ENCODE assay signal across 19 cellular contexts in the genomic region with DNA sequence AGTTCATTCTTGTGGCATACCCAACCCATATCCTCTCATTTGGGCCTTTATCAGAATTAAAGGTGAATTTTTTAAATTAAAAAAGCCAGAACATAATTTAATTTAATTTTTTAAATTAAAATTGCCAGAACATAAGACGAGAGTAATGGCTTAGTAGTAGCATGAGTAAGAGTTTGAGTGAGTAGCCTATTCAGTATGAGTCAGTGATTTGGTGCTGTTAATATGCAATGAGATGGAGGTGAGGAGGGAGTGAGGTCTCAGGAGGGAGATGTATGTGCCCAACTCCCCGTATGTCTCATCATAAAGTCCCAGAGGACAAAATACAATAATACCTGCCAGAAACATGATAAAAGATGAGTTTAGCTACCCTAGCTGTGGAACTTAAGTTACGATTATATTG.
DNase-seq lines count a peak whose midpoint lies in the region; ATAC-seq, FAIRE-seq and TF ChIP-seq lines count a peak whose summit lies in the region.
"Had no signal": no experiment of that assay in that cellular context is flagged by ENCODE, and none has a peak within 500 bp of the region (broad histone marks: within the 10 kb centered on the region; RNA-seq: fewer than 3 reads in every experiment).

No MANE protein-coding gene starts in this region.

- H3K27ac ChIP-seq in foreskin keratinocyte: no peak overlapping the region
- no peak overlapping the region for H3K27ac ChIP-seq in effector memory CD4-positive, alpha-beta T cell (ENCODE audit: insufficient read depth, low read length, poor library complexity, severe bottlenecking)

- H3K9me3 Mint-ChIP-seq in activated T-cell treated with anti-CD3 and anti-CD28 coated beads, Interleukin-2, amount 50 U/mL, for 24 hours: peaks cover 11% of the 10 kb centered on the region

- no peaks in the 10 kb centered on the region for H3K36me3 ChIP-seq in effector memory CD4-positive, alpha-beta T cell (ENCODE audit: control insufficient read depth, insufficient read depth, low read length)
- H3K36me3 ChIP-seq in mucosa of descending colon (ENCODE audit: low read depth): no peaks in the 10 kb centered on the region

- TF ChIP-seq CTCF in D721Med (IDR thresholded peaks at IDR 0.05; ENCODE audit: insufficient read depth, missing control alignments): no peak
- no peak for TF ChIP-seq CTCF in foreskin keratinocyte (conservative IDR thresholded peaks at IDR 0.05)
- TF ChIP-seq CTCF in mucosa of descending colon (IDR thresholded peaks at IDR 0.05): no peak

- DNase-seq in D721Med (ENCODE audit: insufficient read length, low spot score) (no peak), RCC 7860 (ENCODE audit: low spot score) (peak; percentile 25), foreskin keratinocyte (no peak), urothelium cell line (ENCODE audit: low spot score) (no peak), mucosa of descending colon (no peak)
- no peak for DNase-seq in activated T-cell treated with anti-CD3 and anti-CD28 coated beads, Interleukin-2, amount 50 U/mL, for 24 hours
- DNase-seq in effector memory CD4-positive, alpha-beta T cell: no peak
- DNase-seq: C1 segment of cervical spinal cord; CD4-positive, CD25-positive, alpha-beta regulatory T cell; CD8-positive, alpha-beta memory T cell; COR-L47; GOT3; H7; HFFc6 had no signal

- intact Hi-C loops in mucosa of descending colon (cut with DNase I, micrococcal nuclease): loop anchor here in 1 of 2 donors (10.0 kb wide), 1 partner anchor 58 kb away; no protein-coding TSS in a partner anchor

- peak; percentile 38 for FAIRE-seq in D721Med (lab: Jason Lieb, UNC)
- FAIRE-seq in RCC 7860 (lab: Jason Lieb, UNC): no peak
- peak; percentile 17 for FAIRE-seq in urothelium cell line (lab: Jason Lieb, UNC)
- FAIRE-seq: G401.6, GM12891, HepG2 had no signal

- H3K9me3 ChIP-seq in effector memory CD4-positive, alpha-beta T cell (ENCODE audit: control insufficient read depth, low read length): no peaks in the 10 kb centered on the region
- H3K9me3 ChIP-seq in mucosa of descending colon: no peaks in the 10 kb centered on the region

- no peak overlapping the region for H3K4me3 ChIP-seq in effector memory CD4-positive, alpha-beta T cell (ENCODE audit: insufficient read depth, low read depth, low read length, poor library complexity, severe bottlenecking)
- no peak overlapping the region for H3K4me3 ChIP-seq in mucosa of descending colon

- H3K36me3 Mint-ChIP-seq in activated T-cell treated with anti-CD3 and anti-CD28 coated beads, Interleukin-2, amount 50 U/mL, for 24 hours (ENCODE audit: low read depth): no peaks in the 10 kb centered on the region
- H3K36me3 Mint-ChIP-seq: CD4-positive, CD25-positive, alpha-beta regulatory T cell; CD8-positive, alpha-beta memory T cell had no signal

- H3K27ac Mint-ChIP-seq in activated T-cell treated with anti-CD3 and anti-CD28 coated beads, Interleukin-2, amount 50 U/mL, for 24 hours: no peak overlapping the region
- H3K27ac Mint-ChIP-seq: B cell; CD4-positive, CD25-positive, alpha-beta regulatory T cell; HFFc6 had no signal

- H3K4me1 ChIP-seq in foreskin keratinocyte: no peaks in the 10 kb centered on the region
- H3K4me1 ChIP-seq in effector memory CD4-positive, alpha-beta T cell (ENCODE audit: control insufficient read depth, insufficient read depth, low read length, poor library complexity, severe bottlenecking): no peaks in the 10 kb centered on the region
- H3K4me1 ChIP-seq in mucosa of descending colon (ENCODE audit: low read depth): no peaks in the 10 kb centered on the region

- peaks cover 18% of the 10 kb centered on the region for H3K27me3 Mint-ChIP-seq in activated T-cell treated with anti-CD3 and anti-CD28 coated beads, Interleukin-2, amount 50 U/mL, for 24 hours

- H3K4me1 Mint-ChIP-seq in activated T-cell treated with anti-CD3 and anti-CD28 coated beads, Interleukin-2, amount 50 U/mL, for 24 hours (ENCODE audit: low read depth): peaks cover 2% of the 10 kb centered on the region
- H3K4me1 Mint-ChIP-seq: B cell had no signal

- H3K4me3 Mint-ChIP-seq in activated T-cell treated with anti-CD3 and anti-CD28 coated beads, Interleukin-2, amount 50 U/mL, for 24 hours: no peak overlapping the region
- H3K4me3 Mint-ChIP-seq: B cell; CD4-positive, CD25-positive, alpha-beta regulatory T cell; CD8-positive, alpha-beta memory T cell; HFFc6 had no signal

- ATAC-seq in foreskin keratinocyte: peak; percentile 58
- no peak for ATAC-seq in mucosa of descending colon
- ATAC-seq: HCT116, HepG2 had no signal

- H3K27me3 ChIP-seq in foreskin keratinocyte: no peaks in the 10 kb centered on the region
- no peaks in the 10 kb centered on the region for H3K27me3 ChIP-seq in effector memory CD4-positive, alpha-beta T cell (replicated peaks; ENCODE audit: control insufficient read depth, insufficient read depth, low read length, poor library complexity, severe bottlenecking)
